In genomic region chr11:122882189-122882808, GRCh38 we compare ENCODE assay signal across 9 cellular contexts. TPM values are rescaled to one million over a fixed set of nuclear protein-coding genes. Genes with fewer than 3 reads are reported as not detected.
A peak's percentile ranks its signal among the peaks of the same experiment; 100 is the strongest.
DNase-seq lines count a peak whose midpoint lies in the region; TF ChIP-seq lines count a peak whose summit lies in the region.
"Had no signal": no experiment of that assay in that cellular context is flagged by ENCODE, and none has a peak within 500 bp of the region (broad histone marks: within the 10 kb centered on the region; RNA-seq: fewer than 3 reads in every experiment).

JHY (plus strand) TSS chr11:122882759; CDS start chr11:122885850, 3,091 bp downstream.

- H3K27ac ChIP-seq in iPS DF 6.9 (ENCODE audit: low read length): no peak within 1 kb of the TSS
- peak within 1 kb of the TSS; percentile 58 to 89 (median 84) for H3K27ac ChIP-seq in spleen
- H3K27ac ChIP-seq: 22Rv1 had no signal

- H3K4me1 Mint-ChIP-seq in activated CD4-positive, alpha-beta memory T cell treated with anti-CD3 and anti-CD28 coated beads, Interleukin-2, amount 10 ng/mL, durations not matched to agents 7 days and 5 days: peaks cover 15% of the 10 kb centered on the region

- peak; percentile 20 for DNase-seq in DMS153 (lab: John Stamatoyannopoulos, UW)
- DNase-seq in DMS153 treated with DMSO at 0.1 percent for 48 hours (lab: John Stamatoyannopoulos, UW; ENCODE audit: unreplicated experiment): no peak
- DNase-seq in activated CD4-positive, alpha-beta memory T cell treated with anti-CD3 and anti-CD28 coated beads, Interleukin-2, amount 10 ng/mL, durations not matched to agents 7 days and 5 days: no peak
- no peak for DNase-seq in iPS DF 6.9 (ENCODE audit: low read depth, low spot score)
- no peak for DNase-seq in spleen
- no peak for DNase-seq in inferior parietal cortex (ENCODE audit: extremely low spot score)
- DNase-seq in NCI-H146 treated with DMSO at 0.1 percent for 48 hours (lab: John Stamatoyannopoulos, UW; ENCODE audit: unreplicated experiment): no peak
- DNase-seq in nucleus accumbens (lab: John Stamatoyannopoulos, UW): no peak

- peaks cover 2% of the 10 kb centered on the region for H3K36me3 Mint-ChIP-seq in activated CD4-positive, alpha-beta memory T cell treated with anti-CD3 and anti-CD28 coated beads, Interleukin-2, amount 10 ng/mL, durations not matched to agents 7 days and 5 days (ENCODE audit: low read depth)

- H3K27ac Mint-ChIP-seq in activated CD4-positive, alpha-beta memory T cell treated with anti-CD3 and anti-CD28 coated beads, Interleukin-2, amount 10 ng/mL, durations not matched to agents 7 days and 5 days: peak within 1 kb of the TSS; percentile 62

- H3K9me3 Mint-ChIP-seq in activated CD4-positive, alpha-beta memory T cell treated with anti-CD3 and anti-CD28 coated beads, Interleukin-2, amount 10 ng/mL, durations not matched to agents 7 days and 5 days: no peaks in the 10 kb centered on the region

- H3K4me3 ChIP-seq in iPS DF 6.9 (ENCODE audit: low read length) (peak within 1 kb of the TSS; percentile 64; the same call in 1 of the 2 replicates), spleen (peak within 1 kb of the TSS; percentile 46 to 77 (median 61))

- POLR2A ChIA-PET in activated CD4-positive, alpha-beta memory T cell treated with anti-CD3 and anti-CD28 coated beads, Interleukin-2, amount 10 ng/mL, durations not matched to agents 7 days and 5 days (lab: Charles Lee): no interaction called here

- peaks cover 2% of the 10 kb centered on the region; the same call in 1 of the 2 replicates for H3K4me1 ChIP-seq in iPS DF 6.9 (ENCODE audit: control insufficient read depth, insufficient read depth, low read length)
- H3K4me1 ChIP-seq in spleen: peaks cover 0 to 33% (median 13%) of the 10 kb centered on the region in 6 donors

- no peak for TF ChIP-seq CTCF in spleen (IDR thresholded peaks at IDR 0.05 in 8 of 11, conservative IDR thresholded peaks at IDR 0.05 in 3 of 11)

- no peaks in the 10 kb centered on the region for H3K36me3 ChIP-seq in iPS DF 6.9 (ENCODE audit: control insufficient read depth, insufficient read depth, low read length)
- peaks cover 0 to 8% (median 0%) of the 10 kb centered on the region in 6 donors for H3K36me3 ChIP-seq in spleen

- H3K9me3 ChIP-seq in iPS DF 6.9 (ENCODE audit: control insufficient read depth, insufficient read depth, low read length) (no peaks in the 10 kb centered on the region), spleen (no peaks in the 10 kb centered on the region)

- no CpG with 5 or more reads among the region's 33 CpGs for whole genome bisulfite sequencing in iPS DF 6.9 (ENCODE audit: insufficient coverage, insufficient read length)
- WGBS in spleen, 5 donors: 29 to 31% (median 30%) methylated on average over 33 of the region's 33 CpGs

- intact Hi-C loops in spleen (cut with DNase I; ENCODE audit: low total_unique reads): no loop called here

- no peak for TF ChIP-seq POLR2A in spleen (IDR thresholded peaks at IDR 0.05)

- H3K4me3 Mint-ChIP-seq in activated CD4-positive, alpha-beta memory T cell treated with anti-CD3 and anti-CD28 coated beads, Interleukin-2, amount 10 ng/mL, durations not matched to agents 7 days and 5 days: peak within 1 kb of the TSS; percentile 77

- CTCF ChIA-PET in activated CD4-positive, alpha-beta memory T cell treated with anti-CD3 and anti-CD28 coated beads, Interleukin-2, amount 10 ng/mL, durations not matched to agents 7 days and 5 days (lab: Charles Lee): interaction anchor here (1.6 kb wide), 1 partner anchor 25 kb away, joined by 5 read pairs; no protein-coding TSS in a partner anchor

- peaks cover 2% of the 10 kb centered on the region; the same call in 1 of the 2 replicates for H3K27me3 ChIP-seq in iPS DF 6.9 (ENCODE audit: control insufficient read depth, insufficient read depth, low read length)
- peaks cover 0 to 36% (median 0%) of the 10 kb centered on the region in 7 donors for H3K27me3 ChIP-seq in spleen (replicated peaks in 1 of 7)

- H3K27me3 Mint-ChIP-seq in activated CD4-positive, alpha-beta memory T cell treated with anti-CD3 and anti-CD28 coated beads, Interleukin-2, amount 10 ng/mL, durations not matched to agents 7 days and 5 days: peaks cover 17% of the 10 kb centered on the region

RNA-seq across cellular contexts. Expression of gene JHY, which starts in this region (rescaled TPM):
- 1 to 10 TPM; 1.7 to 2.1 TPM for total RNA-seq in activated CD4-positive, alpha-beta memory T cell treated with anti-CD3 and anti-CD28 coated beads, Interleukin-2, amount 10 ng/mL, durations not matched to agents 7 days and 5 days
- total RNA-seq in spleen: 1 to 10 TPM; 3.8 to 5.6 (median 5.4) TPM
- polyA plus RNA-seq in spleen: 1 to 10 TPM; 1.0 to 1.9 (median 1.7) TPM
